ENCODE assay signal across 10 cellular contexts in the genomic region with DNA sequence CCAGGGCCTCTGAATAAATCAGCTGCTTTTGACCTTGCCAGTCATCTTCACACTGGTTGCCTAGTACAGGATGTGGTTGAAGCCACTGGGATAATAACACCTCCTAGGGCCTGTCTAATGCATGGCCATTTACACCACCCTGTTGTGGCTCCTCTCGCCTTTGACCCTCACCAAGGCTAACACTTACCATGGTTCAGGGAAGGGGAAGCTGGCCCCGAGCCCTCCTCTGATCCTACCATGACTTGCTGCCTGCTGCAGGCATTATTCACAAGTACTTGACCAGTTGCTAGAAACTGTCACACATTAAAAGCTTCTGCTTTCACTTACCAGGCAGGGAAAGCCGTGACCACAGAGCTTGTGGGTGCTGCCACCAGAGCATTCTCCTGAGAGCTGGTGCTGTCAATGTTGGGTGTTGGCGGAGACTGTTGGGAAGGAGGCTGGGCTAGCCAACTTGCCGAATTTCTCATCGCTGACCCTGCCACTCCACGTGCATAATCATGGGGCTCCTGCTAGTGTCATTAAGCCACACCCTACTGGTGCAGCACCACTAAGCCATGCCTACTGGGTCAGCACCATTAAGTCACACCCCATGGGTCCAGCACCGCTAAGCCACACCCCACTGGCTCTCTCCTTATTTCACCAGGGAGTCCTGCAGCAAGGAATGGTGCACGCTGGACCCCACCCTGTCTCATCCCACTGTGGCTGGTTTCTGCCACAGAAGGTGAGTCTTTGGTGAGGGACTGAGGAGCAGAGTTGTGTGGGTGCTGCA. TPM values are rescaled to one million over a fixed set of nuclear protein-coding genes. Genes with fewer than 3 reads are reported as not detected.
DNase-seq lines count a peak whose midpoint lies in the region; ATAC-seq, FAIRE-seq and TF ChIP-seq lines count a peak whose summit lies in the region.
"Had no signal": no experiment of that assay in that cellular context is flagged by ENCODE, and none has a peak within 500 bp of the region (broad histone marks: within the 10 kb centered on the region; RNA-seq: fewer than 3 reads in every experiment).

No MANE protein-coding gene starts in this region.

- 52 to 67% (median 60%) methylated on average over 9 of the region's 9 CpGs for WGBS in small intestine, 3 donors

- no peak for TF ChIP-seq CTCF in GM13977 (IDR thresholded peaks at IDR 0.05; ENCODE audit: extremely low read depth, insufficient read depth, missing control alignments)

- H3K9me3 ChIP-seq in small intestine (ENCODE audit: control insufficient read depth, low read depth): no peaks in the 10 kb centered on the region

- no peak for FAIRE-seq in small intestine (lab: Jason Lieb, UNC)
- FAIRE-seq: islet of Langerhans had no signal

- no peaks in the 10 kb centered on the region for H3K36me3 ChIP-seq in small intestine (ENCODE audit: control insufficient read depth in 2 of 2, insufficient read depth in 2 of 2, low read length in 2 of 2)

- H3K27ac ChIP-seq in small intestine (ENCODE audit: low read depth in 1 of 2, low read length in 1 of 2): no peak overlapping the region

- ATAC-seq in HG03064 (IDR thresholded peaks at IDR 0.05; ENCODE audit: low read depth, unreplicated experiment): peak; percentile 72

- no peaks in the 10 kb centered on the region for H3K4me1 ChIP-seq in small intestine (ENCODE audit: control insufficient read depth in 2 of 2, insufficient read depth in 1 of 2, low read depth in 1 of 2, low read length in 1 of 2)

- in situ Hi-C loops in GM13977 (cut with MboI; ENCODE audit: low pct_unique_long_range_greater_than_20kb, low sequenced_read_pairs, unreplicated experiment): no loop called here

- no peak overlapping the region for H3K4me3 ChIP-seq in small intestine (ENCODE audit: low read depth in 1 of 2, low read length in 2 of 2)

- peak; percentile 67 for DNase-seq in activated CD8-positive, alpha-beta memory T cell treated with anti-CD3 and anti-CD28 coated beads for 24 hours
- no peak for DNase-seq in activated CD8-positive, alpha-beta memory T cell treated with anti-CD3 and anti-CD28 coated beads, Interleukin-2, amount 50 U/mL, for 48 hours
- DNase-seq in SKM-1 (lab: John Stamatoyannopoulos, UW; ENCODE audit: unreplicated experiment) (peak; percentile 19), small intestine (peak; percentile 26), T1000 (lab: John Stamatoyannopoulos, UW) (no peak), GM13977 (ENCODE audit: low spot score) (no peak), HK-2 (ENCODE audit: unreplicated experiment) (no peak)
- DNase-seq: amygdala had no signal

- H3K27me3 ChIP-seq in small intestine (ENCODE audit: control insufficient read depth in 2 of 2, insufficient read depth in 2 of 2, low read length in 2 of 2): no peaks in the 10 kb centered on the region

RNA-seq across cellular contexts. Expression of a gene that starts 47.0 kb away (rescaled TPM):
- 10 to 100 TPM in 1 of 3 donors, 1 to 10 TPM in 2; 4.9 to 10.3 (median 6.9) TPM for polyA plus RNA-seq in small intestine

Comparison
In these comparisons a context has a peak if more than half of its experiments do, and no peak if none do; other contexts are left out.
1. DNase-seq: peak in activated CD8-positive, alpha-beta memory T cell treated with anti-CD3 and anti-CD28 coated beads for 24 hours (single experiment), SKM-1 (single experiment) and small intestine (single experiment); none in activated CD8-positive, alpha-beta memory T cell treated with anti-CD3 and anti-CD28 coated beads, Interleukin-2, amount 50 U/mL, for 48 hours (single experiment), T1000 (single experiment), GM13977 (single experiment) and HK-2 (single experiment).